Comparison of ENCODE assay signal across 26 cellular contexts in genomic region chr6:159718634-159719033, GRCh38.
"Had no signal": no experiment of that assay in that cellular context is flagged by ENCODE, and none has a peak within 500 bp of the region (broad histone marks: within the 10 kb centered on the region; RNA-seq: fewer than 3 reads in every experiment).

No MANE protein-coding gene starts in this region.

- H3K36me3 ChIP-seq: esophagus muscularis mucosa, sigmoid colon, suprapubic skin, tibial nerve had no signal

- DNase-seq: activated CD4-positive, alpha-beta memory T cell treated with anti-CD3 and anti-CD28 coated beads for 36 hours; activated CD4-positive, alpha-beta T cell treated with anti-CD3 and anti-CD28 coated beads for 48 hours; activated CD4-positive, CD25-positive, alpha-beta regulatory T cell; activated effector memory CD4-positive, alpha-beta T cell treated with anti-CD3 and anti-CD28 coated beads, Interleukin-2, amount 50 U/mL, for 16 hours; activated naive CD4-positive, alpha-beta T cell treated with anti-CD3 and anti-CD28 coated beads, Interleukin-2, amount 50 U/mL, for 16 hours; activated naive CD8-positive, alpha-beta T cell treated with anti-CD3 and anti-CD28 coated beads, Interleukin-2, amount 50 U/mL, for 24 hours; body of pancreas; dermis blood vessel endothelial cell; effector memory CD4-positive, alpha-beta T cell; heart right ventricle; islet precursor cell; left colon; mesenchymal stem cell; naive B cell; occipital lobe; retina; sigmoid colon; stimulated activated CD4-positive, alpha-beta T cell treated with anti-CD3 and anti-CD28 coated beads, Interleukin-15, amount 100 ng/mL, for 24 hours; stomach; T-helper 1 cell; T-helper 9 cell had no signal

- ATAC-seq: activated naive CD8-positive, alpha-beta T cell treated with anti-CD3 and anti-CD28 coated beads, Interleukin-2, amount 50 U/mL, for 24 hours; body of pancreas; heart right ventricle; left colon; stimulated activated memory B cell treated with anti-CD40 and anti-IgM and Interleukin-4, amounts not matched to agents 10 μg/mL and 1 μg/mL and 100 μg/mL, for 72 hours had no signal

- H3K9me3 ChIP-seq: body of pancreas, esophagus muscularis mucosa, sigmoid colon, stomach, suprapubic skin, tibial nerve had no signal

- H3K4me3 ChIP-seq: body of pancreas, esophagus muscularis mucosa, heart right ventricle, sigmoid colon, smooth muscle cell, stomach, suprapubic skin, tibial nerve had no signal

- H3K27me3 ChIP-seq: body of pancreas, esophagus muscularis mucosa, heart right ventricle, sigmoid colon, stomach, suprapubic skin, tibial nerve had no signal
